8 cellular contexts compared by ENCODE assay signal in genomic region chrX:108001218-108001814, GRCh38. TPM values are rescaled to one million over a fixed set of nuclear protein-coding genes. Genes with fewer than 3 reads are reported as not detected.
DNase-seq lines count a peak whose midpoint lies in the region; ATAC-seq and TF ChIP-seq lines count a peak whose summit lies in the region.

No MANE protein-coding gene starts in this region.

- intact Hi-C loops in MCF 10A (cut with micrococcal nuclease) (no loop called here), breast epithelium (cut with DNase I; ENCODE audit: low total_unique reads) (no loop called here), IMR-90 (cut with micrococcal nuclease) (loop anchor here (10.0 kb wide), 1 partner anchor 977 kb away; no protein-coding TSS in a partner anchor), Right ventricle myocardium superior (cut with DNase I) (no loop called here)

- H4K20me1 ChIP-seq in IMR-90 (ENCODE audit: insufficient read depth, low read length), result no peaks in the 10 kb centered on the region

- no peak for TF ChIP-seq RAD21 in IMR-90 (IDR thresholded peaks at IDR 0.05; ENCODE audit: low read length)

- peaks cover 7% of the 10 kb centered on the region for H3K4me1 Mint-ChIP-seq in MCF 10A (ENCODE audit: insufficient read depth, unreplicated experiment)

- no peak overlapping the region for H3K4me2 ChIP-seq in IMR-90 (ENCODE audit: low read depth, low read length)

- H3K9me1 ChIP-seq in IMR-90 (ENCODE audit: insufficient read depth, low read length), result no peaks in the 10 kb centered on the region

- BruUV-seq in MCF 10A (replicated peaks; lab: Mats Ljungman, UMichigan) (no TSS peak), IMR-90 (replicated peaks; lab: Mats Ljungman, UMichigan) (no TSS peak)

- H3K4me3 ChIP-seq in breast epithelium (no peak overlapping the region), IMR-90 (ENCODE audit: insufficient read depth, low read depth, low read length) (no peak overlapping the region)

- H3K9me3 ChIP-seq in breast epithelium (peaks cover 0 to 5% of the 10 kb centered on the region in 2 donors), IMR-90 (ENCODE audit: control insufficient read depth, insufficient read depth, low read length) (no peaks in the 10 kb centered on the region; the same call in 1 of the 2 replicates)

- POLR2A ChIA-PET in MCF 10A (lab: Yijun Ruan, JAX), result interaction anchor here (0.6 to 1.8 kb wide), 8 partner anchors 19 to 1956 kb away, joined by 3 to 7 read pairs (median 4); partner anchors contain the start of gene MID2
- POLR2A ChIA-PET in IMR-90 (lab: Charles Lee; ENCODE audit: unreplicated experiment), result no interaction called here

- H3K79me1 ChIP-seq in IMR-90 (ENCODE audit: low read depth in 1 of 2, low read length in 2 of 2), result no peaks in the 10 kb centered on the region

- in situ Hi-C loops in IMR-90 (cut with MboI; ENCODE audit: low sequenced_read_pairs), result no loop called here

- CTCF ChIA-PET in MCF 10A (lab: Yijun Ruan, JAX), result interaction anchor here (0.6 to 1.5 kb wide), 6 partner anchors 8 to 1107 kb away, joined by 3 to 5 read pairs (median 4); no protein-coding TSS in a partner anchor
- CTCF ChIA-PET in IMR-90 (lab: Yijun Ruan, JAX), result no interaction called here

- no peaks in the 10 kb centered on the region for H3K36me3 ChIP-seq in breast epithelium
- H3K36me3 ChIP-seq in IMR-90 (ENCODE audit: control insufficient read depth, insufficient read depth, low read length), result no peaks in the 10 kb centered on the region

- H3K27me3 Mint-ChIP-seq in MCF 10A (ENCODE audit: insufficient read depth, unreplicated experiment), result peaks cover 23% of the 10 kb centered on the region

- H2BK20ac ChIP-seq in IMR-90 (ENCODE audit: low read depth, low read length), result no peak overlapping the region

- ATAC-seq in GM21526 (IDR thresholded peaks at IDR 0.05; ENCODE audit: low FRiP score, unreplicated experiment) (peak; percentile 90), IMR-90 (ENCODE audit: low read depth) (peak; percentile 65), Right ventricle myocardium superior (ENCODE audit: poor library complexity) (no peak)
- peak; percentile 72 for ATAC-seq in stimulated activated naive CD8-positive, alpha-beta T cell treated with anti-CD3 and anti-CD28 coated beads, Interleukin-15, Interleukin-2, amounts not matched to agents 100 U/mL and 50 U/mL, for 24 hours

- H2AFZ ChIP-seq in IMR-90 (replicated peaks; ENCODE audit: low read length, poor library complexity), result peak overlapping the region; percentile 67

- dilution Hi-C loops in IMR-90 (cut with HindIII; ENCODE audit: low sequenced_read_pairs, unreplicated experiment), result no loop called here

- H3K4ac ChIP-seq in IMR-90 (ENCODE audit: low read depth, low read length), result no peak overlapping the region

- H3K27ac ChIP-seq in breast epithelium (no peak overlapping the region), IMR-90 (ENCODE audit: insufficient read depth, low read length) (no peak overlapping the region)

- WGBS in IMR-90 (ENCODE audit: extremely low coverage in 2 of 2, insufficient read length in 1 of 2), 2 experiments, result 40% methylated on average over 1 of the region's 11 CpGs; no CpG with 5 or more reads in 1 of the 2 experiments

- DNase-seq in MCF 10A (ENCODE audit: unreplicated experiment) (peak; percentile 56), breast epithelium (ENCODE audit: low spot score in 2 of 2) (no peak), IMR-90 (peak; percentile 36), RKO (ENCODE audit: low spot score) (peak; percentile 68), erythroblast (lab: John Stamatoyannopoulos, UW) (peak; percentile 22 to 26), Right ventricle myocardium superior (no peak)
- no peak for DNase-seq in stimulated activated naive CD8-positive, alpha-beta T cell treated with anti-CD3 and anti-CD28 coated beads, Interleukin-15, Interleukin-2, amounts not matched to agents 100 U/mL and 50 U/mL, for 24 hours

- no peak overlapping the region for H2BK15ac ChIP-seq in IMR-90 (ENCODE audit: low read depth, low read length)

- H3K4me3 Mint-ChIP-seq in MCF 10A (ENCODE audit: unreplicated experiment), result no peak overlapping the region

- TF ChIP-seq CTCF in MCF 10A (IDR thresholded peaks at IDR 0.05; ENCODE audit: unreplicated experiment), result peak; percentile 46
- peak in 1 of 3 donors; percentile 24 for TF ChIP-seq CTCF in breast epithelium (IDR thresholded peaks at IDR 0.05)
- TF ChIP-seq CTCF in IMR-90 (conservative IDR thresholded peaks at IDR 0.05; ENCODE audit: low read depth, low read length), result peak; percentile 37

- H3K27me3 ChIP-seq in breast epithelium (peaks cover 0 to 45% of the 10 kb centered on the region in 2 donors), IMR-90 (ENCODE audit: control insufficient read depth, insufficient read depth, low read length) (peaks cover 2% of the 10 kb centered on the region)

- no peak overlapping the region for H2BK5ac ChIP-seq in IMR-90 (ENCODE audit: low read depth, low read length, poor library complexity, severe bottlenecking)

- peaks cover 6% of the 10 kb centered on the region for H3K36me3 Mint-ChIP-seq in MCF 10A (ENCODE audit: insufficient read depth, unreplicated experiment)

- no peak overlapping the region for H2AK5ac ChIP-seq in IMR-90 (ENCODE audit: low read depth, low read length)

- no peak overlapping the region for H3K9ac ChIP-seq in IMR-90 (ENCODE audit: low read depth, low read length)

- no peaks in the 10 kb centered on the region for H3K9me3 Mint-ChIP-seq in MCF 10A (ENCODE audit: unreplicated experiment)

- H2AK9ac ChIP-seq in IMR-90 (replicated peaks; ENCODE audit: low read depth, low read length, poor library complexity), result no peak overlapping the region

- no peak overlapping the region for H3K18ac ChIP-seq in IMR-90 (ENCODE audit: low read depth, low read length)

- H2BK120ac ChIP-seq in IMR-90 (ENCODE audit: low read depth, low read length), result no peak overlapping the region

- H4K91ac ChIP-seq in IMR-90 (ENCODE audit: insufficient read depth, low read depth, low read length), result no peak overlapping the region

- H3K4me1 ChIP-seq in breast epithelium (no peaks in the 10 kb centered on the region), IMR-90 (ENCODE audit: control insufficient read depth, insufficient read depth, low read length) (no peaks in the 10 kb centered on the region)

- no peak overlapping the region for H3K56ac ChIP-seq in IMR-90 (ENCODE audit: extremely low read depth, insufficient read depth, low read length)

- TF ChIP-seq POLR2A in breast epithelium (IDR thresholded peaks at IDR 0.05), result no peak
- TF ChIP-seq POLR2A in IMR-90 (IDR thresholded peaks at IDR 0.05; ENCODE audit: low read depth, low read length), result no peak
- no peak for TF ChIP-seq POLR2A in erythroblast (IDR thresholded peaks at IDR 0.05; ENCODE audit: low read length)

- no peak overlapping the region for H3K27ac Mint-ChIP-seq in MCF 10A (ENCODE audit: low read depth, unreplicated experiment)

- no peak overlapping the region; the same call in 1 of the 2 replicates for H3K23ac ChIP-seq in IMR-90 (ENCODE audit: low read depth, low read length)

- H4K8ac ChIP-seq in IMR-90 (ENCODE audit: low read depth in 2 of 2, low read length in 2 of 2), result no peak overlapping the region

- H4K5ac ChIP-seq in IMR-90 (ENCODE audit: low read depth, low read length), result no peak overlapping the region

- no peak overlapping the region for H3K14ac ChIP-seq in IMR-90 (replicated peaks; ENCODE audit: low read depth, low read length)

TF ChIP-seq in IMR-90, 13 proteins besides CTCF, POLR2A, EP300 and RAD21 (continues in another document):
- TF ChIP-seq MAFK (IDR thresholded peaks at IDR 0.05; ENCODE audit: low read depth, low read length), result no peak
- TF ChIP-seq FOS (IDR thresholded peaks at IDR 0.05; ENCODE audit: low read depth, low read length), result no peak
- no peak for TF ChIP-seq SMC3 (IDR thresholded peaks at IDR 0.05; ENCODE audit: low read depth, low read length)
- no peak for TF ChIP-seq ELK1 (IDR thresholded peaks at IDR 0.05; ENCODE audit: borderline replicate concordance, low read depth, low read length)
- TF ChIP-seq CEBPB (IDR thresholded peaks at IDR 0.05; ENCODE audit: low read depth, low read length), result no peak
- TF ChIP-seq BHLHE40 (IDR thresholded peaks at IDR 0.05; ENCODE audit: low read depth, low read length), result no peak
- TF ChIP-seq RCOR1 (IDR thresholded peaks at IDR 0.05; ENCODE audit: insufficient replicate concordance, low read length), result no peak
- no peak for TF ChIP-seq NFE2L2 (IDR thresholded peaks at IDR 0.05; ENCODE audit: low read depth, low read length)
- no peak for TF ChIP-seq CHD1 (IDR thresholded peaks at IDR 0.05; ENCODE audit: low read depth, low read length)
- TF ChIP-seq MXI1 (IDR thresholded peaks at IDR 0.05; ENCODE audit: borderline replicate concordance, low read depth, low read length), result no peak
- no peak for TF ChIP-seq MAZ (IDR thresholded peaks at IDR 0.05; ENCODE audit: borderline replicate concordance, low read depth, low read length)
- no peak for TF ChIP-seq USF2 (IDR thresholded peaks at IDR 0.05; ENCODE audit: low read depth, low read length)

RNA-seq across cellular contexts. Expression of gene TEX13B, which starts 19.1 kb away (rescaled TPM):
- total RNA-seq in MCF 10A (2022) (not detected in 2 replicates), breast epithelium (not detected), IMR-90 (2012; rRNA removed) (not detected in 2 replicates), Right ventricle myocardium superior (not detected)
- polyA plus RNA-seq in IMR-90 (2012; rRNA removed), result not detected in 2 replicates
- not detected in 2 replicates for polyA plus RNA-seq in IMR-90 (2012; cell fraction: cytosol; rRNA removed)
- polyA plus RNA-seq in IMR-90 (2012; cell fraction: nucleus; rRNA removed; ENCODE audit: low replicate concordance), result not detected in 2 replicates

RNA-seq across cellular contexts. Expression of gene VSIG1, which starts 43.5 kb away (rescaled TPM):
- 1.2 and 1.8 TPM in 2 replicates for total RNA-seq in MCF 10A (2022)
- not detected for total RNA-seq in breast epithelium
- not detected in 2 replicates for total RNA-seq in IMR-90 (2012; rRNA removed)
- not detected in 2 replicates for polyA plus RNA-seq in IMR-90 (2012; rRNA removed)
- polyA plus RNA-seq in IMR-90 (2012; cell fraction: cytosol; rRNA removed), result not detected in 2 replicates
- 0.01 and 0.36 TPM in 2 replicates for polyA plus RNA-seq in IMR-90 (2012; cell fraction: nucleus; rRNA removed; ENCODE audit: low replicate concordance)
- not detected for total RNA-seq in Right ventricle myocardium superior

Comparison
In these comparisons a context has a peak if more than half of its experiments do, and no peak if none do; other contexts are left out.
1. DNase-seq: peak in MCF 10A (single experiment), IMR-90 (single experiment), RKO (single experiment) and erythroblast (2 of 2); none in breast epithelium (0 of 2), stimulated activated naive CD8-positive, alpha-beta T cell treated with anti-CD3 and anti-CD28 coated beads, Interleukin-15, Interleukin-2, amounts not matched to agents 100 U/mL and 50 U/mL, for 24 hours (single experiment) and Right ventricle myocardium superior (single experiment).